8 cellular contexts compared by ENCODE assay signal in the genomic region with DNA sequence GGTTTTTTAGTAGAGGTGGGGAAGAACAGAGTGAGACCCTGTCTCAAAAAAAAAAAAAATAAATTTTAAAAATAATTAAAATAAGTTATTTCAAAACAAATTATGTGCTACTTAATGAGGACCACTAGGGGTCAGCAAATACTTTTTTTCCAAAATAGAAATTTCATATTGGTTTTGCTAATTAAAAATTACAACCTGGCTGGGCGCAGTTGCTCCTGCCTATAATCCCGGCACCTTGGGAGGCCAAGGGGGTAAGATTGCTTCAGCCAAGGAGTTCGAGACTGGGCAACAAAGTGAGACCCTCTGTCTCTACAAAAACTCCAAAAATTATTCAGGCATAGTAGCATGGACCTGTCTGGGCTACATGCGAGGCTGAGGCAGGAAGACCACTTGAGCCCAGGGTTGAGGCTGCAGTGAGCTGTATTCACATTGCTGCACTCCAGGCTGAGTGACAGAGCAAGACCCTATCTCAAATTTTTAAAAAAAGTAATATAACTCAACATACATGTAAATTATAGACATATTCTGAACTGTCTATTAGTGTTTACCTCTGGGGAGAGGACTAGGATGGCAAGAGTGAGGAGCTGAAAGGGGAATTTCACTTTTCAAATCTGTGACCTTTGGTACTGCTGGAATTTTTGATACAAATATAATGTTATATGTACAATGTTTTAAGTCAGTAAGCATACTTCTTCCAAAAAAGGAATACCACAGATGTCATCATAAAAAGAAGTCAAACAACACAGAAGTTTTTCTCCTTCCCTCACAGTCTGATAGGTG. TPM values are rescaled to one million over a fixed set of nuclear protein-coding genes. Genes with fewer than 3 reads are reported as not detected.
DNase-seq lines count a peak whose midpoint lies in the region; ATAC-seq lines count a peak whose summit lies in the region.

No MANE protein-coding gene starts in this region.

- H2AK5ac ChIP-seq in neuronal stem cell (ENCODE audit: low read depth, low read length), result no peak overlapping the region

- ATAC-seq in esophagus mucosa (no peak), GM19023 (IDR thresholded peaks at IDR 0.05; ENCODE audit: unreplicated experiment) (no peak)

- no peaks in the 10 kb centered on the region for H3K79me1 ChIP-seq in neuronal stem cell (ENCODE audit: low read depth, low read length)

- no peak overlapping the region for H3K27ac ChIP-seq in neuronal stem cell (replicated peaks; ENCODE audit: low read length)

- no peak overlapping the region for H3K23ac ChIP-seq in neuronal stem cell (ENCODE audit: low read depth, low read length, poor library complexity)

- no peak overlapping the region for H4K8ac ChIP-seq in neuronal stem cell (ENCODE audit: low read depth, low read length)

- WGBS in neuronal stem cell (ENCODE audit: extremely low coverage in 2 of 2, insufficient read length in 2 of 2, insufficient replicate concordance in 1 of 2), 2 donors, result no CpG with 5 or more reads among the region's 4 CpGs

- H2BK15ac ChIP-seq in neuronal stem cell (ENCODE audit: low read length), result no peak overlapping the region

- no peak overlapping the region for H3K4ac ChIP-seq in neuronal stem cell (ENCODE audit: low read length)

- no peak overlapping the region for H3K14ac ChIP-seq in neuronal stem cell (ENCODE audit: low read length)

- no peak overlapping the region for H2BK12ac ChIP-seq in neuronal stem cell (ENCODE audit: low read length)

- H3K36me3 ChIP-seq in neuronal stem cell (replicated peaks in 1 of 2; ENCODE audit: control insufficient read depth in 2 of 2, insufficient read depth in 2 of 2, low read length in 2 of 2), result no peaks in the 10 kb centered on the region

- no peak overlapping the region for H3K18ac ChIP-seq in neuronal stem cell (ENCODE audit: low read length)

- no peak overlapping the region for H2BK5ac ChIP-seq in neuronal stem cell (ENCODE audit: low read length)

- no peak overlapping the region for H3K4me3 ChIP-seq in neuronal stem cell (ENCODE audit: low read length in 2 of 2)

- peak overlapping the region; percentile 11 for H3K4me2 ChIP-seq in neuronal stem cell (ENCODE audit: insufficient read depth, low read length, poor library complexity, severe bottlenecking)

- H4K91ac ChIP-seq in neuronal stem cell (ENCODE audit: low read depth, low read length, poor library complexity), result no peak overlapping the region

- H3K9me3 ChIP-seq in neuronal stem cell (replicated peaks in 1 of 2; ENCODE audit: control insufficient read depth in 2 of 2, insufficient read depth in 1 of 2, low read depth in 1 of 2, low read length in 2 of 2), result no peaks in the 10 kb centered on the region

- no peak overlapping the region for H2BK120ac ChIP-seq in neuronal stem cell (ENCODE audit: low read depth, low read length)

- H3K9ac ChIP-seq in neuronal stem cell (ENCODE audit: low read depth, low read length, poor library complexity), result peak overlapping the region; percentile 44

- peaks cover 0 to 49% (median 8%) of the 10 kb centered on the region in 3 experiments for H3K27me3 ChIP-seq in neuronal stem cell (ENCODE audit: control insufficient read depth in 3 of 3, insufficient read depth in 3 of 3, low read depth in 1 of 3, low read length in 3 of 3)

- DNase-seq in NCI-H748 (lab: John Stamatoyannopoulos, UW; ENCODE audit: unreplicated experiment), result peak; percentile 33
- no peak for DNase-seq in NCI-H748 treated with DMSO at 0.1 percent for 48 hours (lab: John Stamatoyannopoulos, UW)
- DNase-seq in NCI-H2196 treated with DMSO at 0.1 percent for 48 hours (lab: John Stamatoyannopoulos, UW; ENCODE audit: unreplicated experiment), result peak; percentile 19
- peak; percentile 22 to 50 for DNase-seq in dermis microvascular lymphatic vessel endothelial cell (ENCODE audit: low read depth in 2 of 2)
- DNase-seq in neuronal stem cell (ENCODE audit: low spot score), result no peak
- no peak for DNase-seq in SIG-M5 (lab: John Stamatoyannopoulos, UW)

- H3K4me1 ChIP-seq in neuronal stem cell (ENCODE audit: control insufficient read depth in 2 of 2, insufficient read depth in 1 of 2, low read depth in 1 of 2, low read length in 2 of 2), result no peaks in the 10 kb centered on the region

- H2AFZ ChIP-seq in neuronal stem cell (ENCODE audit: low read length), result no peak overlapping the region

RNA-seq across cellular contexts. Expression of a gene that starts 8.1 kb away (rescaled TPM):
- not detected in 2 replicates for total RNA-seq in dermis microvascular lymphatic vessel endothelial cell
- 1.5 TPM for polyA plus RNA-seq in neuronal stem cell (2013, experiment 1 of 2)
- polyA plus RNA-seq in neuronal stem cell (2013, experiment 2 of 2), result 1.8 TPM
- not detected for total RNA-seq in esophagus mucosa

RNA-seq across cellular contexts. Expression of a gene that starts 36.9 kb away (rescaled TPM):
- total RNA-seq in dermis microvascular lymphatic vessel endothelial cell (72.3 and 84.5 TPM in 2 replicates), esophagus mucosa (28.1 TPM)
- polyA plus RNA-seq in neuronal stem cell (2013, experiment 1 of 2), result 17.0 TPM
- polyA plus RNA-seq in neuronal stem cell (2013, experiment 2 of 2), result 16.9 TPM

RNA-seq across cellular contexts. Expression of a gene that starts 37.2 kb away (rescaled TPM):
- 53.5 and 82.7 TPM in 2 replicates for total RNA-seq in dermis microvascular lymphatic vessel endothelial cell
- polyA plus RNA-seq in neuronal stem cell (2013, experiment 1 of 2), result 45.7 TPM
- polyA plus RNA-seq in neuronal stem cell (2013, experiment 2 of 2), result 44.7 TPM
- 16.9 TPM for total RNA-seq in esophagus mucosa

RNA-seq across cellular contexts. Expression of a gene that starts 54.3 kb away (rescaled TPM):
- total RNA-seq in dermis microvascular lymphatic vessel endothelial cell (not detected in 2 replicates), esophagus mucosa (1.4 TPM)
- 1.1 TPM for polyA plus RNA-seq in neuronal stem cell (2013, experiment 1 of 2)
- 1.1 TPM for polyA plus RNA-seq in neuronal stem cell (2013, experiment 2 of 2)

Comparison
In these comparisons a context has a peak if more than half of its experiments do, and no peak if none do; other contexts are left out.
1. DNase-seq: peak in NCI-H748 (single experiment), NCI-H2196 treated with DMSO at 0.1 percent for 48 hours (single experiment) and dermis microvascular lymphatic vessel endothelial cell (2 of 2); none in NCI-H748 treated with DMSO at 0.1 percent for 48 hours (single experiment), neuronal stem cell (single experiment) and SIG-M5 (single experiment).